1 cellular context compared by ENCODE assay signal in the genomic region with DNA sequence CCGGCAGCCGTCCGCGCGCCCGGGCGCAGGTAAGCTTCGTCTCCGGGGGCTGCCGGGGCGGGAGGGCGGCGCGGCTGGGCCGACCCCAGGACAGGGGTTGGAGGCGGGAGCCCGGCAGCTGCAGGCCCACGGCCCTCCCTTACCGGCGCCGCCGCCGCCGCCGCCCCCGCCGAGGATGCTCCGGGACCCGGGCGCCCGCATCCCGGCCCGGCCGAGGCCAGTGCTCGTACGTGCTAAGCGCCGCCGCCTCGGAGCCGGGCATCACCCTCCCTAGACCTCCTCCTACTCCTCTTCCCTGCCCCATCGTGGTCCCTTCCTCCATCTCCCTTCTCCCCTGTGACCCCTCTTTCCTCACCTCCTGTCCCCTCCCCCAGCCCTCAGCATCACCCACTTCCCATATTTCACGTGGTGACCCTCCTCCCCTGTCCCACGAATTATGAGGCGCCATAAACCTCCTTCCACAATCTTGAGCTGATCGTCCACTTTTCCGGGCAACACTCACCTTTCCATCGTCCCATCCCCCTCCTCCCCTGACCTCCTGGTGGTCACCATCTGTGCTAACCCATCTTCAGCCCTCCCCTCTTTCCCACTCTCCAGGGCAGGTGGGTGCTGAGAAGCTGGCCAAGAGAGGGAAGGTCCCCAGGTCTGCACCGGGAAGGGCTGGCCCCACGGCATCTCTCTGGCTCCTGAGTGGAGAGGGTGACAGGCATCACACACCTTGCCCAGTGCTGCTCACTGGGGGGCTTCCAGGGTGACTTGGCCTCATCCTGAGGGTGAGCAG.
A peak's percentile ranks its signal among the peaks of the same experiment; 100 is the strongest.
TF ChIP-seq lines count a peak whose summit lies in the region.

No MANE protein-coding gene starts in this region.

TF ChIP-seq in HEK293, 187 proteins besides CTCF, POLR2A, EP300 and RAD21 (continued from another document and continues in another):
- TF ChIP-seq, protein P1, sequence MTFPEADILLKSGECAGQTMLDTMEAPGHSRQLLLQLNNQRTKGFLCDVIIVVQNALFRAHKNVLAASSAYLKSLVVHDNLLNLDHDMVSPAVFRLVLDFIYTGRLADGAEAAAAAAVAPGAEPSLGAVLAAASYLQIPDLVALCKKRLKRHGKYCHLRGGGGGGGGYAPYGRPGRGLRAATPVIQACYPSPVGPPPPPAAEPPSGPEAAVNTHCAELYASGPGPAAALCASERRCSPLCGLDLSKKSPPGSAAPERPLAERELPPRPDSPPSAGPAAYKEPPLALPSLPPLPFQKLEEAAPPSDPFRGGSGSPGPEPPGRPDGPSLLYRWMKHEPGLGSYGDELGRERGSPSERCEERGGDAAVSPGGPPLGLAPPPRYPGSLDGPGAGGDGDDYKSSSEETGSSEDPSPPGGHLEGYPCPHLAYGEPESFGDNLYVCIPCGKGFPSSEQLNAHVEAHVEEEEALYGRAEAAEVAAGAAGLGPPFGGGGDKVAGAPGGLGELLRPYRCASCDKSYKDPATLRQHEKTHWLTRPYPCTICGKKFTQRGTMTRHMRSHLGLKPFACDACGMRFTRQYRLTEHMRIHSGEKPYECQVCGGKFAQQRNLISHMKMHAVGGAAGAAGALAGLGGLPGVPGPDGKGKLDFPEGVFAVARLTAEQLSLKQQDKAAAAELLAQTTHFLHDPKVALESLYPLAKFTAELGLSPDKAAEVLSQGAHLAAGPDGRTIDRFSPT (tag by site-specific recombination; IDR thresholded peaks at IDR 0.05), result no peak
- TF ChIP-seq ZFP41 (tag by site-specific recombination; IDR thresholded peaks at IDR 0.05; ENCODE audit: borderline replicate concordance) (no peak), ZNF138 (tag by site-specific recombination; IDR thresholded peaks at IDR 0.05; ENCODE audit: borderline replicate concordance) (no peak), ZNF792 (tag by site-specific recombination; IDR thresholded peaks at IDR 0.05) (no peak), FEZF1 (tag by site-specific recombination; IDR thresholded peaks at IDR 0.05) (no peak), ZNF416 (tag by site-specific recombination; IDR thresholded peaks at IDR 0.05) (no peak), HOXD13 (CRISPR knock-in tag; IDR thresholded peaks at IDR 0.05; ENCODE audit: borderline replicate concordance) (no peak), ZNF621 (tag by site-specific recombination; IDR thresholded peaks at IDR 0.05) (no peak), SP2 (tag by site-specific recombination; IDR thresholded peaks at IDR 0.05) (peak; percentile 40; the same call in 1 of the 2 replicates), ZBTB17 (tag by site-specific recombination; IDR thresholded peaks at IDR 0.05) (no peak), ZNF777 (tag by site-specific recombination; IDR thresholded peaks at IDR 0.05; ENCODE audit: borderline replicate concordance) (peak; percentile 52; the same call in 1 of the 2 replicates), ZBTB8A (tag by site-specific recombination; IDR thresholded peaks at IDR 0.05) (no peak), IKZF3 (tag by site-specific recombination; IDR thresholded peaks at IDR 0.05) (no peak), ZSCAN16 (tag by site-specific recombination; IDR thresholded peaks at IDR 0.05) (no peak), SALL2 (tag by site-specific recombination; IDR thresholded peaks at IDR 0.05; ENCODE audit: borderline replicate concordance) (no peak), ZNF529 (tag by site-specific recombination; IDR thresholded peaks at IDR 0.05; ENCODE audit: insufficient replicate concordance) (no peak), ZFHX2 (tag by site-specific recombination; conservative IDR thresholded peaks at IDR 0.05) (peak; percentile 27; the same call in 1 of the 2 replicates), ZNF354C (tag by site-specific recombination; IDR thresholded peaks at IDR 0.05; ENCODE audit: borderline replicate concordance, low read depth) (no peak), GLIS2 (tag by site-specific recombination; IDR thresholded peaks at IDR 0.05) (0 out of 2 replicates have a peak, but pooled peaks have one; percentile 16), ZNF776 (tag by site-specific recombination; IDR thresholded peaks at IDR 0.05; ENCODE audit: borderline replicate concordance) (no peak), ZNF184 (tag by site-specific recombination; IDR thresholded peaks at IDR 0.05) (no peak), ZNF366 (tag by site-specific recombination; conservative IDR thresholded peaks at IDR 0.05) (peak; percentile 52), ZFP37 (tag by site-specific recombination; IDR thresholded peaks at IDR 0.05) (no peak), ZNF426 (tag by site-specific recombination; IDR thresholded peaks at IDR 0.05) (no peak), ZNF677 (tag by site-specific recombination; IDR thresholded peaks at IDR 0.05) (no peak), KLF16 (tag by site-specific recombination; IDR thresholded peaks at IDR 0.05) (peak; percentile 34; the same call in 1 of the 2 replicates), ZNF514 (tag by site-specific recombination; IDR thresholded peaks at IDR 0.05) (no peak), ZNF157 (tag by site-specific recombination; IDR thresholded peaks at IDR 0.05) (no peak), ZNF16 (tag by site-specific recombination; IDR thresholded peaks at IDR 0.05; ENCODE audit: low read depth) (no peak)
- TF ChIP-seq, protein P2, sequence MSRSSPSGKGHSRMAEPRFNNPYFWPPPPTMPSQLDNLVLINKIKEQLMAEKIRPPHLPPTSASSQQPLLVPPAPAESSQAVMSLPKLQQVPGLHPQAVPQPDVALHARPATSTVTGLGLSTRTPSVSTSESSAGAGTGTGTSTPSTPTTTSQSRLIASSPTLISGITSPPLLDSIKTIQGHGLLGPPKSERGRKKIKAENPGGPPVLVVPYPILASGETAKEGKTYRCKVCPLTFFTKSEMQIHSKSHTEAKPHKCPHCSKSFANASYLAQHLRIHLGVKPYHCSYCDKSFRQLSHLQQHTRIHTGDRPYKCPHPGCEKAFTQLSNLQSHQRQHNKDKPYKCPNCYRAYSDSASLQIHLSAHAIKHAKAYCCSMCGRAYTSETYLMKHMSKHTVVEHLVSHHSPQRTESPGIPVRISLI (tag by site-specific recombination; IDR thresholded peaks at IDR 0.05), result no peak
- TF ChIP-seq, protein P3, sequence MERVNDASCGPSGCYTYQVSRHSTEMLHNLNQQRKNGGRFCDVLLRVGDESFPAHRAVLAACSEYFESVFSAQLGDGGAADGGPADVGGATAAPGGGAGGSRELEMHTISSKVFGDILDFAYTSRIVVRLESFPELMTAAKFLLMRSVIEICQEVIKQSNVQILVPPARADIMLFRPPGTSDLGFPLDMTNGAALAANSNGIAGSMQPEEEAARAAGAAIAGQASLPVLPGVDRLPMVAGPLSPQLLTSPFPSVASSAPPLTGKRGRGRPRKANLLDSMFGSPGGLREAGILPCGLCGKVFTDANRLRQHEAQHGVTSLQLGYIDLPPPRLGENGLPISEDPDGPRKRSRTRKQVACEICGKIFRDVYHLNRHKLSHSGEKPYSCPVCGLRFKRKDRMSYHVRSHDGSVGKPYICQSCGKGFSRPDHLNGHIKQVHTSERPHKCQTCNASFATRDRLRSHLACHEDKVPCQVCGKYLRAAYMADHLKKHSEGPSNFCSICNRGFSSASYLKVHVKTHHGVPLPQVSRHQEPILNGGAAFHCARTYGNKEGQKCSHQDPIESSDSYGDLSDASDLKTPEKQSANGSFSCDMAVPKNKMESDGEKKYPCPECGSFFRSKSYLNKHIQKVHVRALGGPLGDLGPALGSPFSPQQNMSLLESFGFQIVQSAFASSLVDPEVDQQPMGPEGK (tag by site-specific recombination; IDR thresholded peaks at IDR 0.05), result peak; percentile 63
- TF ChIP-seq, protein P4, sequence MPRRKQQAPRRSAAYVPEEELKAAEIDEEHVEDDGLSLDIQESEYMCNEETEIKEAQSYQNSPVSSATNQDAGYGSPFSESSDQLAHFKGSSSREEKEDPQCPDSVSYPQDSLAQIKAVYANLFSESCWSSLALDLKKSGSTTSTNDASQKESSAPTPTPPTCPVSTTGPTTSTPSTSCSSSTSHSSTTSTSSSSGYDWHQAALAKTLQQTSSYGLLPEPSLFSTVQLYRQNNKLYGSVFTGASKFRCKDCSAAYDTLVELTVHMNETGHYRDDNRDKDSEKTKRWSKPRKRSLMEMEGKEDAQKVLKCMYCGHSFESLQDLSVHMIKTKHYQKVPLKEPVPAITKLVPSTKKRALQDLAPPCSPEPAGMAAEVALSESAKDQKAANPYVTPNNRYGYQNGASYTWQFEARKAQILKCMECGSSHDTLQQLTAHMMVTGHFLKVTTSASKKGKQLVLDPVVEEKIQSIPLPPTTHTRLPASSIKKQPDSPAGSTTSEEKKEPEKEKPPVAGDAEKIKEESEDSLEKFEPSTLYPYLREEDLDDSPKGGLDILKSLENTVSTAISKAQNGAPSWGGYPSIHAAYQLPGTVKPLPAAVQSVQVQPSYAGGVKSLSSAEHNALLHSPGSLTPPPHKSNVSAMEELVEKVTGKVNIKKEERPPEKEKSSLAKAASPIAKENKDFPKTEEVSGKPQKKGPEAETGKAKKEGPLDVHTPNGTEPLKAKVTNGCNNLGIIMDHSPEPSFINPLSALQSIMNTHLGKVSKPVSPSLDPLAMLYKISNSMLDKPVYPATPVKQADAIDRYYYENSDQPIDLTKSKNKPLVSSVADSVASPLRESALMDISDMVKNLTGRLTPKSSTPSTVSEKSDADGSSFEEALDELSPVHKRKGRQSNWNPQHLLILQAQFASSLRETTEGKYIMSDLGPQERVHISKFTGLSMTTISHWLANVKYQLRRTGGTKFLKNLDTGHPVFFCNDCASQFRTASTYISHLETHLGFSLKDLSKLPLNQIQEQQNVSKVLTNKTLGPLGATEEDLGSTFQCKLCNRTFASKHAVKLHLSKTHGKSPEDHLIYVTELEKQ (tag by site-specific recombination; IDR thresholded peaks at IDR 0.05; ENCODE audit: borderline replicate concordance), result no peak
- TF ChIP-seq, protein P5, sequence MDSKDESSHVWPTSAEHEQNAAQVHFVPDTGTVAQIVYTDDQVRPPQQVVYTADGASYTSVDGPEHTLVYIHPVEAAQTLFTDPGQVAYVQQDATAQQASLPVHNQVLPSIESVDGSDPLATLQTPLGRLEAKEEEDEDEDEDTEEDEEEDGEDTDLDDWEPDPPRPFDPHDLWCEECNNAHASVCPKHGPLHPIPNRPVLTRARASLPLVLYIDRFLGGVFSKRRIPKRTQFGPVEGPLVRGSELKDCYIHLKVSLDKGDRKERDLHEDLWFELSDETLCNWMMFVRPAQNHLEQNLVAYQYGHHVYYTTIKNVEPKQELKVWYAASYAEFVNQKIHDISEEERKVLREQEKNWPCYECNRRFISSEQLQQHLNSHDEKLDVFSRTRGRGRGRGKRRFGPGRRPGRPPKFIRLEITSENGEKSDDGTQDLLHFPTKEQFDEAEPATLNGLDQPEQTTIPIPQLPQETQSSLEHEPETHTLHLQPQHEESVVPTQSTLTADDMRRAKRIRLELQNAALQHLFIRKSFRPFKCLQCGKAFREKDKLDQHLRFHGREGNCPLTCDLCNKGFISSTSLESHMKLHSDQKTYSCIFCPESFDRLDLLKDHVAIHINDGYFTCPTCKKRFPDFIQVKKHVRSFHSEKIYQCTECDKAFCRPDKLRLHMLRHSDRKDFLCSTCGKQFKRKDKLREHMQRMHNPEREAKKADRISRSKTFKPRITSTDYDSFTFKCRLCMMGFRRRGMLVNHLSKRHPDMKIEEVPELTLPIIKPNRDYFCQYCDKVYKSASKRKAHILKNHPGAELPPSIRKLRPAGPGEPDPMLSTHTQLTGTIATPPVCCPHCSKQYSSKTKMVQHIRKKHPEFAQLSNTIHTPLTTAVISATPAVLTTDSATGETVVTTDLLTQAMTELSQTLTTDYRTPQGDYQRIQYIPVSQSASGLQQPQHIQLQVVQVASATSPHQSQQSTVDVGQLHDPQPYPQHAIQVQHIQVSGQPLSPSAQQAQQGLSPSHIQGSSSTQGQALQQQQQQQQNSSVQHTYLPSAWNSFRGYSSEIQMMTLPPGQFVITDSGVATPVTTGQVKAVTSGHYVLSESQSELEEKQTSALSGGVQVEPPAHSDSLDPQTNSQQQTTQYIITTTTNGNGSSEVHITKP (tag by site-specific recombination; IDR thresholded peaks at IDR 0.05), result no peak
- TF ChIP-seq, protein P6, sequence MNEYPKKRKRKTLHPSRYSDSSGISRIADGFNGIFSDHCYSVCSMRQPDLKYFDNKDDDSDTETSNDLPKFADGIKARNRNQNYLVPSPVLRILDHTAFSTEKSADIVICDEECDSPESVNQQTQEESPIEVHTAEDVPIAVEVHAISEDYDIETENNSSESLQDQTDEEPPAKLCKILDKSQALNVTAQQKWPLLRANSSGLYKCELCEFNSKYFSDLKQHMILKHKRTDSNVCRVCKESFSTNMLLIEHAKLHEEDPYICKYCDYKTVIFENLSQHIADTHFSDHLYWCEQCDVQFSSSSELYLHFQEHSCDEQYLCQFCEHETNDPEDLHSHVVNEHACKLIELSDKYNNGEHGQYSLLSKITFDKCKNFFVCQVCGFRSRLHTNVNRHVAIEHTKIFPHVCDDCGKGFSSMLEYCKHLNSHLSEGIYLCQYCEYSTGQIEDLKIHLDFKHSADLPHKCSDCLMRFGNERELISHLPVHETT (tag by site-specific recombination; IDR thresholded peaks at IDR 0.05), result no peak
- TF ChIP-seq, protein P7, sequence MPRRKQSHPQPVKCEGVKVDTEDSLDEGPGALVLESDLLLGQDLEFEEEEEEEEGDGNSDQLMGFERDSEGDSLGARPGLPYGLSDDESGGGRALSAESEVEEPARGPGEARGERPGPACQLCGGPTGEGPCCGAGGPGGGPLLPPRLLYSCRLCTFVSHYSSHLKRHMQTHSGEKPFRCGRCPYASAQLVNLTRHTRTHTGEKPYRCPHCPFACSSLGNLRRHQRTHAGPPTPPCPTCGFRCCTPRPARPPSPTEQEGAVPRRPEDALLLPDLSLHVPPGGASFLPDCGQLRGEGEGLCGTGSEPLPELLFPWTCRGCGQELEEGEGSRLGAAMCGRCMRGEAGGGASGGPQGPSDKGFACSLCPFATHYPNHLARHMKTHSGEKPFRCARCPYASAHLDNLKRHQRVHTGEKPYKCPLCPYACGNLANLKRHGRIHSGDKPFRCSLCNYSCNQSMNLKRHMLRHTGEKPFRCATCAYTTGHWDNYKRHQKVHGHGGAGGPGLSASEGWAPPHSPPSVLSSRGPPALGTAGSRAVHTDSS (tag by site-specific recombination; IDR thresholded peaks at IDR 0.05), result no peak
- TF ChIP-seq, protein P8, sequence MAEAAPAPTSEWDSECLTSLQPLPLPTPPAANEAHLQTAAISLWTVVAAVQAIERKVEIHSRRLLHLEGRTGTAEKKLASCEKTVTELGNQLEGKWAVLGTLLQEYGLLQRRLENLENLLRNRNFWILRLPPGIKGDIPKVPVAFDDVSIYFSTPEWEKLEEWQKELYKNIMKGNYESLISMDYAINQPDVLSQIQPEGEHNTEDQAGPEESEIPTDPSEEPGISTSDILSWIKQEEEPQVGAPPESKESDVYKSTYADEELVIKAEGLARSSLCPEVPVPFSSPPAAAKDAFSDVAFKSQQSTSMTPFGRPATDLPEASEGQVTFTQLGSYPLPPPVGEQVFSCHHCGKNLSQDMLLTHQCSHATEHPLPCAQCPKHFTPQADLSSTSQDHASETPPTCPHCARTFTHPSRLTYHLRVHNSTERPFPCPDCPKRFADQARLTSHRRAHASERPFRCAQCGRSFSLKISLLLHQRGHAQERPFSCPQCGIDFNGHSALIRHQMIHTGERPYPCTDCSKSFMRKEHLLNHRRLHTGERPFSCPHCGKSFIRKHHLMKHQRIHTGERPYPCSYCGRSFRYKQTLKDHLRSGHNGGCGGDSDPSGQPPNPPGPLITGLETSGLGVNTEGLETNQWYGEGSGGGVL (tag by site-specific recombination; IDR thresholded peaks at IDR 0.05), result peak; percentile 44
- TF ChIP-seq, protein P9, sequence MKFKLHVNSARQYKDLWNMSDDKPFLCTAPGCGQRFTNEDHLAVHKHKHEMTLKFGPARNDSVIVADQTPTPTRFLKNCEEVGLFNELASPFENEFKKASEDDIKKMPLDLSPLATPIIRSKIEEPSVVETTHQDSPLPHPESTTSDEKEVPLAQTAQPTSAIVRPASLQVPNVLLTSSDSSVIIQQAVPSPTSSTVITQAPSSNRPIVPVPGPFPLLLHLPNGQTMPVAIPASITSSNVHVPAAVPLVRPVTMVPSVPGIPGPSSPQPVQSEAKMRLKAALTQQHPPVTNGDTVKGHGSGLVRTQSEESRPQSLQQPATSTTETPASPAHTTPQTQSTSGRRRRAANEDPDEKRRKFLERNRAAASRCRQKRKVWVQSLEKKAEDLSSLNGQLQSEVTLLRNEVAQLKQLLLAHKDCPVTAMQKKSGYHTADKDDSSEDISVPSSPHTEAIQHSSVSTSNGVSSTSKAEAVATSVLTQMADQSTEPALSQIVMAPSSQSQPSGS (tag by site-specific recombination; IDR thresholded peaks at IDR 0.05; ENCODE audit: low read depth), result no peak
